ENCODE assay signal across 1 cellular context in the genomic region with DNA sequence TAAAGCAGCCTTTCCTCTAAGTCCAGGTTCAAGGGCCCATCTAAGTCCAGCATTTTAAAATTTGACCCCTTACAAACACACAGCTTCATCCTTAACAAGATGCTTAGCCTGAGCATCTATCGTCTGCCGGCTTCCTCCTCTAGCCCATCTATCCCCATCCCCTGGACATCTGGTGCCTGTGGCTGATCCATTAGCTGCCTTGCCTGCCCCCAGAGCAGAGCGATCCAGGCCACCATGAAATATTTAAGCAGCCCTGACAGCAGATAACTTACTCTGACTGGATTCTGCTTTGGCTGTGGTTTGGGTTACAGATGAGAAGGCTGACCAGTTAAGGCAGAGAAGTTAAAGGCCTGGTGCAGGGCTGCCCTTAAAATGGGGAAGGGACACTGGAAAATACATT.
TF ChIP-seq lines count a peak whose summit lies in the region.

No MANE protein-coding gene starts in this region.

TF ChIP-seq in SK-N-SH, 30 proteins besides CTCF, POLR2A, EP300 and RAD21 (continued from another document):
- TF ChIP-seq, protein P1, sequence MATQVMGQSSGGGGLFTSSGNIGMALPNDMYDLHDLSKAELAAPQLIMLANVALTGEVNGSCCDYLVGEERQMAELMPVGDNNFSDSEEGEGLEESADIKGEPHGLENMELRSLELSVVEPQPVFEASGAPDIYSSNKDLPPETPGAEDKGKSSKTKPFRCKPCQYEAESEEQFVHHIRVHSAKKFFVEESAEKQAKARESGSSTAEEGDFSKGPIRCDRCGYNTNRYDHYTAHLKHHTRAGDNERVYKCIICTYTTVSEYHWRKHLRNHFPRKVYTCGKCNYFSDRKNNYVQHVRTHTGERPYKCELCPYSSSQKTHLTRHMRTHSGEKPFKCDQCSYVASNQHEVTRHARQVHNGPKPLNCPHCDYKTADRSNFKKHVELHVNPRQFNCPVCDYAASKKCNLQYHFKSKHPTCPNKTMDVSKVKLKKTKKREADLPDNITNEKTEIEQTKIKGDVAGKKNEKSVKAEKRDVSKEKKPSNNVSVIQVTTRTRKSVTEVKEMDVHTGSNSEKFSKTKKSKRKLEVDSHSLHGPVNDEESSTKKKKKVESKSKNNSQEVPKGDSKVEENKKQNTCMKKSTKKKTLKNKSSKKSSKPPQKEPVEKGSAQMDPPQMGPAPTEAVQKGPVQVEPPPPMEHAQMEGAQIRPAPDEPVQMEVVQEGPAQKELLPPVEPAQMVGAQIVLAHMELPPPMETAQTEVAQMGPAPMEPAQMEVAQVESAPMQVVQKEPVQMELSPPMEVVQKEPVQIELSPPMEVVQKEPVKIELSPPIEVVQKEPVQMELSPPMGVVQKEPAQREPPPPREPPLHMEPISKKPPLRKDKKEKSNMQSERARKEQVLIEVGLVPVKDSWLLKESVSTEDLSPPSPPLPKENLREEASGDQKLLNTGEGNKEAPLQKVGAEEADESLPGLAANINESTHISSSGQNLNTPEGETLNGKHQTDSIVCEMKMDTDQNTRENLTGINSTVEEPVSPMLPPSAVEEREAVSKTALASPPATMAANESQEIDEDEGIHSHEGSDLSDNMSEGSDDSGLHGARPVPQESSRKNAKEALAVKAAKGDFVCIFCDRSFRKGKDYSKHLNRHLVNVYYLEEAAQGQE (IDR thresholded peaks at IDR 0.05; ENCODE audit: low read depth, low read length), result no peak
- TF ChIP-seq TEAD4 (IDR thresholded peaks at IDR 0.05; ENCODE audit: borderline replicate concordance, insufficient read depth) (no peak), RCOR1 (IDR thresholded peaks at IDR 0.05; ENCODE audit: low read length) (no peak), POLR2AphosphoS5 (IDR thresholded peaks at IDR 0.05; ENCODE audit: low read depth, low read length) (no peak)
- TF ChIP-seq, protein P2, sequence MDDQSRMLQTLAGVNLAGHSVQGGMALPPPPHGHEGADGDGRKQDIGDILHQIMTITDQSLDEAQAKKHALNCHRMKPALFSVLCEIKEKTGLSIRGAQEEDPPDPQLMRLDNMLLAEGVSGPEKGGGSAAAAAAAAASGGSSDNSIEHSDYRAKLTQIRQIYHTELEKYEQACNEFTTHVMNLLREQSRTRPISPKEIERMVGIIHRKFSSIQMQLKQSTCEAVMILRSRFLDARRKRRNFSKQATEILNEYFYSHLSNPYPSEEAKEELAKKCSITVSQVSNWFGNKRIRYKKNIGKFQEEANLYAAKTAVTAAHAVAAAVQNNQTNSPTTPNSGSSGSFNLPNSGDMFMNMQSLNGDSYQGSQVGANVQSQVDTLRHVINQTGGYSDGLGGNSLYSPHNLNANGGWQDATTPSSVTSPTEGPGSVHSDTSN (IDR thresholded peaks at IDR 0.05), result no peak
- TF ChIP-seq, protein P3, sequence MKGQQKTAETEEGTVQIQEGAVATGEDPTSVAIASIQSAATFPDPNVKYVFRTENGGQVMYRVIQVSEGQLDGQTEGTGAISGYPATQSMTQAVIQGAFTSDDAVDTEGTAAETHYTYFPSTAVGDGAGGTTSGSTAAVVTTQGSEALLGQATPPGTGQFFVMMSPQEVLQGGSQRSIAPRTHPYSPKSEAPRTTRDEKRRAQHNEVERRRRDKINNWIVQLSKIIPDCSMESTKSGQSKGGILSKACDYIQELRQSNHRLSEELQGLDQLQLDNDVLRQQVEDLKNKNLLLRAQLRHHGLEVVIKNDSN (IDR thresholded peaks at IDR 0.05; ENCODE audit: borderline replicate concordance, low read depth), result no peak
TF ChIP-seq in SK-N-SH: peak in this region for 0.
